In genomic region chr10:46523881-46524470, GRCh38 we compare ENCODE assay signal across 11 cellular contexts. TPM values are rescaled to one million over a fixed set of nuclear protein-coding genes. Genes with fewer than 3 reads are reported as not detected.
DNase-seq lines count a peak whose midpoint lies in the region; ATAC-seq and TF ChIP-seq lines count a peak whose summit lies in the region.
"Had no signal": no experiment of that assay in that cellular context is flagged by ENCODE, and none has a peak within 500 bp of the region (broad histone marks: within the 10 kb centered on the region; RNA-seq: fewer than 3 reads in every experiment).

No MANE protein-coding gene starts in this region.

- H3K27me3 Mint-ChIP-seq in activated naive CD8-positive, alpha-beta T cell treated with anti-CD3 and anti-CD28 coated beads, Interleukin-2, amount 10 ng/mL, durations not matched to agents 7 days and 5 days: no peaks in the 10 kb centered on the region
- H3K27me3 Mint-ChIP-seq in activated naive CD8-positive, alpha-beta T cell treated with anti-CD3 and anti-CD28 coated beads, Interleukin-2, amount 50 U/mL, for 24 hours: no peaks in the 10 kb centered on the region
- H3K27me3 Mint-ChIP-seq: effector memory CD8-positive, alpha-beta T cell had no signal

- H3K4me3 Mint-ChIP-seq in activated naive CD8-positive, alpha-beta T cell treated with anti-CD3 and anti-CD28 coated beads, Interleukin-2, amount 10 ng/mL, durations not matched to agents 7 days and 5 days: no peak overlapping the region
- no peak overlapping the region for H3K4me3 Mint-ChIP-seq in activated naive CD8-positive, alpha-beta T cell treated with anti-CD3 and anti-CD28 coated beads, Interleukin-2, amount 50 U/mL, for 24 hours
- H3K4me3 Mint-ChIP-seq: effector memory CD8-positive, alpha-beta T cell had no signal

- TF ChIP-seq POLR2A in thyroid gland (IDR thresholded peaks at IDR 0.05): no peak

- H3K9ac ChIP-seq in SK-N-MC (ENCODE audit: insufficient read length): peak overlapping the region; percentile 19

- no peak overlapping the region for H3K27ac Mint-ChIP-seq in activated naive CD8-positive, alpha-beta T cell treated with anti-CD3 and anti-CD28 coated beads, Interleukin-2, amount 10 ng/mL, durations not matched to agents 7 days and 5 days
- H3K27ac Mint-ChIP-seq in activated naive CD8-positive, alpha-beta T cell treated with anti-CD3 and anti-CD28 coated beads, Interleukin-2, amount 50 U/mL, for 24 hours: no peak overlapping the region
- H3K27ac Mint-ChIP-seq: effector memory CD8-positive, alpha-beta T cell had no signal

- intact Hi-C loops in thyroid gland (cut with DNase I): no loop called here

- H3K27me3 ChIP-seq in thyroid gland: no peaks in the 10 kb centered on the region

- no peak for ATAC-seq in activated naive CD8-positive, alpha-beta T cell treated with anti-CD3 and anti-CD28 coated beads, Interleukin-2, amount 10 ng/mL, durations not matched to agents 7 days and 5 days (ENCODE audit: low read depth)
- ATAC-seq in activated naive CD8-positive, alpha-beta T cell treated with anti-CD3 and anti-CD28 coated beads, Interleukin-2, amount 50 U/mL, for 24 hours: no peak
- no peak for ATAC-seq in HG02970 (IDR thresholded peaks at IDR 0.05; ENCODE audit: low FRiP score, unreplicated experiment)
- ATAC-seq: effector memory CD8-positive, alpha-beta T cell had no signal

- POLR2A ChIA-PET in activated naive CD8-positive, alpha-beta T cell treated with anti-CD3 and anti-CD28 coated beads, Interleukin-2, amount 10 ng/mL, durations not matched to agents 7 days and 5 days (lab: Charles Lee): no interaction called here

- no peak for TF ChIP-seq CTCF in thyroid gland (IDR thresholded peaks at IDR 0.05)

- H3K4me3 ChIP-seq in SK-N-MC (peak overlapping the region; percentile 43), thyroid gland (replicated peaks in 1 of 3) (no peak overlapping the region)

- H3K9me3 ChIP-seq in SK-N-MC (ENCODE audit: low read depth, low read length): no peaks in the 10 kb centered on the region
- no peaks in the 10 kb centered on the region for H3K9me3 ChIP-seq in thyroid gland

- WGBS in thyroid gland, 2 donors: 39 to 44% methylated on average over 10 of the region's 10 CpGs

- peaks cover 20 to 39% of the 10 kb centered on the region in 2 donors for H3K4me1 ChIP-seq in thyroid gland

- no peaks in the 10 kb centered on the region for H3K4me1 Mint-ChIP-seq in activated naive CD8-positive, alpha-beta T cell treated with anti-CD3 and anti-CD28 coated beads, Interleukin-2, amount 10 ng/mL, durations not matched to agents 7 days and 5 days
- H3K4me1 Mint-ChIP-seq in activated naive CD8-positive, alpha-beta T cell treated with anti-CD3 and anti-CD28 coated beads, Interleukin-2, amount 50 U/mL, for 24 hours: no peaks in the 10 kb centered on the region

- H3K36me3 ChIP-seq in SK-N-MC (ENCODE audit: insufficient read depth, low read length) (no peaks in the 10 kb centered on the region), thyroid gland (no peaks in the 10 kb centered on the region)

- H3K27ac ChIP-seq in SK-N-MC: peak overlapping the region; percentile 91
- peak overlapping the region; percentile 52 to 85 (median 83) for H3K27ac ChIP-seq in thyroid gland

- peak; percentile 20 for DNase-seq in activated naive CD8-positive, alpha-beta T cell treated with anti-CD3 and anti-CD28 coated beads, Interleukin-2, amount 10 ng/mL, durations not matched to agents 7 days and 5 days
- DNase-seq in activated naive CD8-positive, alpha-beta T cell treated with anti-CD3 and anti-CD28 coated beads, Interleukin-2, amount 50 U/mL, for 24 hours: no peak
- peak; percentile 18 for DNase-seq in SK-N-MC (ENCODE audit: low read depth, low spot score)
- DNase-seq in glomerular visceral epithelial cell (ENCODE audit: extremely low spot score): peak; percentile 72
- peak; percentile 86 to 88 for DNase-seq in thyroid gland
- no peak for DNase-seq in hippocampal formation (lab: John Stamatoyannopoulos, UW)
- no peak for DNase-seq in UCSD-AML1 (lab: John Stamatoyannopoulos, UW; ENCODE audit: unreplicated experiment)
- DNase-seq: activated CD4-positive, alpha-beta T cell treated with anti-CD3 and anti-CD28 coated beads for 4 hours; effector memory CD8-positive, alpha-beta T cell; NCI-H510A had no signal

- no peaks in the 10 kb centered on the region for H3K36me3 Mint-ChIP-seq in activated naive CD8-positive, alpha-beta T cell treated with anti-CD3 and anti-CD28 coated beads, Interleukin-2, amount 10 ng/mL, durations not matched to agents 7 days and 5 days
- no peaks in the 10 kb centered on the region for H3K36me3 Mint-ChIP-seq in activated naive CD8-positive, alpha-beta T cell treated with anti-CD3 and anti-CD28 coated beads, Interleukin-2, amount 50 U/mL, for 24 hours (ENCODE audit: low read depth)

- H3K9me3 Mint-ChIP-seq in activated naive CD8-positive, alpha-beta T cell treated with anti-CD3 and anti-CD28 coated beads, Interleukin-2, amount 10 ng/mL, durations not matched to agents 7 days and 5 days: no peaks in the 10 kb centered on the region
- no peaks in the 10 kb centered on the region for H3K9me3 Mint-ChIP-seq in activated naive CD8-positive, alpha-beta T cell treated with anti-CD3 and anti-CD28 coated beads, Interleukin-2, amount 50 U/mL, for 24 hours
- H3K9me3 Mint-ChIP-seq: effector memory CD8-positive, alpha-beta T cell had no signal

RNA-seq across cellular contexts. Expression of gene GPRIN2, which starts 32.5 kb away (rescaled TPM):
- not detected for total RNA-seq in activated naive CD8-positive, alpha-beta T cell treated with anti-CD3 and anti-CD28 coated beads, Interleukin-2, amount 10 ng/mL, durations not matched to agents 7 days and 5 days
- 10 to 100 TPM in 2 of 4 donors, 1 to 10 TPM in 2; 9.1 to 14.7 (median 10.6) TPM for total RNA-seq in thyroid gland

RNA-seq across cellular contexts. Expression of gene SYT15, which starts 55.0 kb away (rescaled TPM):
- 1 to 10 TPM; 1.1 to 1.4 TPM for total RNA-seq in activated naive CD8-positive, alpha-beta T cell treated with anti-CD3 and anti-CD28 coated beads, Interleukin-2, amount 10 ng/mL, durations not matched to agents 7 days and 5 days
- total RNA-seq in thyroid gland: 1 to 10 TPM; 1.9 to 5.0 (median 3.1) TPM

RNA-seq across cellular contexts. Expression of gene NPY4R, which starts 58.2 kb away (rescaled TPM):
- total RNA-seq in activated naive CD8-positive, alpha-beta T cell treated with anti-CD3 and anti-CD28 coated beads, Interleukin-2, amount 10 ng/mL, durations not matched to agents 7 days and 5 days: not detected
- not detected for total RNA-seq in thyroid gland

Comparison
In these comparisons a context has a peak if more than half of its experiments do, and no peak if none do; other contexts are left out.
1. DNase-seq: peak in activated naive CD8-positive, alpha-beta T cell treated with anti-CD3 and anti-CD28 coated beads, Interleukin-2, amount 10 ng/mL, durations not matched to agents 7 days and 5 days (single experiment), SK-N-MC (single experiment), glomerular visceral epithelial cell (single experiment) and thyroid gland (2 of 2); none in activated naive CD8-positive, alpha-beta T cell treated with anti-CD3 and anti-CD28 coated beads, Interleukin-2, amount 50 U/mL, for 24 hours (single experiment), hippocampal formation (0 of 2) and UCSD-AML1 (single experiment).
2. RNA of gene GPRIN2, which starts 32.5 kb away (total RNA-seq): 9.1 to 14.7 TPM in thyroid gland; not detected in activated naive CD8-positive, alpha-beta T cell treated with anti-CD3 and anti-CD28 coated beads, Interleukin-2, amount 10 ng/mL, durations not matched to agents 7 days and 5 days; every median in the first group is over 10 times any median in the second.